ENCODE assay signal across 1 cellular context in genomic region chr1:23149110-23149509, GRCh38.
TF ChIP-seq lines count a peak whose summit lies in the region.

No MANE protein-coding gene starts in this region.

TF ChIP-seq in HepG2, 621 proteins besides CTCF, POLR2A, EP300 and RAD21 (continued from another document and continues in another):
- TF ChIP-seq THYN1 (CRISPR knock-in tag; IDR thresholded peaks at IDR 0.05; ENCODE audit: borderline replicate concordance, low read depth) (no peak), YEATS2 (CRISPR knock-in tag; IDR thresholded peaks at IDR 0.05; ENCODE audit: borderline replicate concordance) (no peak), SRF (IDR thresholded peaks at IDR 0.05; ENCODE audit: low read depth, low read length) (no peak), ZGPAT (CRISPR knock-in tag; IDR thresholded peaks at IDR 0.05) (0 out of 2 replicates have a peak, but pooled peaks have one; percentile 20), NONO (IDR thresholded peaks at IDR 0.05) (no peak), NONO (CRISPR knock-in tag; conservative IDR thresholded peaks at IDR 0.05) (no peak), ZEB1 (IDR thresholded peaks at IDR 0.05; ENCODE audit: insufficient replicate concordance, low read depth) (no peak), MEIS1 (CRISPR knock-in tag; IDR thresholded peaks at IDR 0.05; ENCODE audit: borderline replicate concordance) (no peak), ZNF629 (CRISPR knock-in tag; conservative IDR thresholded peaks at IDR 0.05) (peak; percentile 80), GATA4 (IDR thresholded peaks at IDR 0.05; ENCODE audit: borderline replicate concordance, low read depth) (no peak), ZUFSP (CRISPR knock-in tag; IDR thresholded peaks at IDR 0.05; ENCODE audit: borderline replicate concordance) (no peak), ZMYM3 (CRISPR knock-in tag; IDR thresholded peaks at IDR 0.05) (no peak; the same call in 1 of the 2 replicates), ZBTB20 (CRISPR knock-in tag; IDR thresholded peaks at IDR 0.05; ENCODE audit: borderline replicate concordance, low read depth) (peak; percentile 79; the same call in 1 of the 2 replicates), ZNF607 (CRISPR knock-in tag; IDR thresholded peaks at IDR 0.05; ENCODE audit: borderline replicate concordance) (no peak), RERE (CRISPR knock-in tag; IDR thresholded peaks at IDR 0.05; ENCODE audit: low read depth) (no peak), ZSCAN25 (CRISPR knock-in tag; IDR thresholded peaks at IDR 0.05) (no peak), ZNF296 (CRISPR knock-in tag; conservative IDR thresholded peaks at IDR 0.05) (no peak), ZSCAN5A (CRISPR knock-in tag; IDR thresholded peaks at IDR 0.05; ENCODE audit: borderline replicate concordance) (no peak), ZSCAN21 (CRISPR knock-in tag; IDR thresholded peaks at IDR 0.05; ENCODE audit: borderline replicate concordance) (no peak), HOXA7 (CRISPR knock-in tag; IDR thresholded peaks at IDR 0.05) (no peak), NPAS2 (CRISPR knock-in tag; IDR thresholded peaks at IDR 0.05; ENCODE audit: borderline replicate concordance) (no peak), ZNF781 (CRISPR knock-in tag; IDR thresholded peaks at IDR 0.05; ENCODE audit: borderline replicate concordance, not compliant biosample characterization) (no peak), SIN3B (IDR thresholded peaks at IDR 0.05; ENCODE audit: low read length) (no peak), SAFB2 (CRISPR knock-in tag; IDR thresholded peaks at IDR 0.05; ENCODE audit: borderline replicate concordance, low read depth) (no peak), NFRKB (IDR thresholded peaks at IDR 0.05) (no peak), ZMYM2 (CRISPR knock-in tag; IDR thresholded peaks at IDR 0.05) (no peak), SYNCRIP (IDR thresholded peaks at IDR 0.05; ENCODE audit: insufficient read depth, low read depth, low read length) (no peak), NAIF1 (CRISPR knock-in tag; IDR thresholded peaks at IDR 0.05; ENCODE audit: borderline replicate concordance) (no peak), RFXAP (CRISPR knock-in tag; IDR thresholded peaks at IDR 0.05; ENCODE audit: borderline replicate concordance) (no peak), ZNF670 (CRISPR knock-in tag; IDR thresholded peaks at IDR 0.05; ENCODE audit: borderline replicate concordance) (0 out of 2 replicates have a peak, but pooled peaks have one; percentile 24), WIZ (CRISPR knock-in tag; IDR thresholded peaks at IDR 0.05) (no peak), ZNF616 (CRISPR knock-in tag; IDR thresholded peaks at IDR 0.05; ENCODE audit: low read depth) (no peak), ZNF367 (CRISPR knock-in tag; IDR thresholded peaks at IDR 0.05; ENCODE audit: borderline replicate concordance) (no peak), EEA1 (CRISPR knock-in tag; IDR thresholded peaks at IDR 0.05; ENCODE audit: borderline replicate concordance) (no peak), KMT2B (CRISPR knock-in tag; IDR thresholded peaks at IDR 0.05) (0 out of 2 replicates have a peak, but pooled peaks have one; percentile 41), JARID2 (CRISPR knock-in tag; IDR thresholded peaks at IDR 0.05; ENCODE audit: insufficient replicate concordance) (no peak), ZNF224 (CRISPR knock-in tag; IDR thresholded peaks at IDR 0.05) (no peak), E2F5 (CRISPR knock-in tag; conservative IDR thresholded peaks at IDR 0.05) (no peak), ATM (IDR thresholded peaks at IDR 0.05; ENCODE audit: borderline replicate concordance) (no peak), ZNF782 (CRISPR knock-in tag; IDR thresholded peaks at IDR 0.05; ENCODE audit: borderline replicate concordance) (no peak), ZNF234 (CRISPR knock-in tag; conservative IDR thresholded peaks at IDR 0.05) (no peak), THAP8 (CRISPR knock-in tag; IDR thresholded peaks at IDR 0.05; ENCODE audit: borderline replicate concordance) (no peak), MAFG (CRISPR knock-in tag; IDR thresholded peaks at IDR 0.05) (no peak), ZNF546 (CRISPR knock-in tag; conservative IDR thresholded peaks at IDR 0.05) (no peak), ATF1 (CRISPR knock-in tag; IDR thresholded peaks at IDR 0.05) (no peak), ZNF382 (CRISPR knock-in tag; IDR thresholded peaks at IDR 0.05; ENCODE audit: borderline replicate concordance) (no peak), ZNF253 (CRISPR knock-in tag; IDR thresholded peaks at IDR 0.05; ENCODE audit: borderline replicate concordance) (no peak), GFI1 (CRISPR knock-in tag; IDR thresholded peaks at IDR 0.05; ENCODE audit: borderline replicate concordance) (no peak), ZNF816 (CRISPR knock-in tag; IDR thresholded peaks at IDR 0.05; ENCODE audit: borderline replicate concordance) (no peak), ZBTB14 (CRISPR knock-in tag; IDR thresholded peaks at IDR 0.05) (no peak), REPIN1 (CRISPR knock-in tag; IDR thresholded peaks at IDR 0.05; ENCODE audit: borderline replicate concordance, low read depth) (no peak), ZNF143 (CRISPR knock-in tag; IDR thresholded peaks at IDR 0.05) (no peak), MIER2 (CRISPR knock-in tag; IDR thresholded peaks at IDR 0.05) (no peak), SNAI1 (CRISPR knock-in tag; IDR thresholded peaks at IDR 0.05; ENCODE audit: borderline replicate concordance) (no peak), ZNF660 (CRISPR knock-in tag; IDR thresholded peaks at IDR 0.05; ENCODE audit: borderline replicate concordance, low read depth) (no peak)
- TF ChIP-seq, protein P1, sequence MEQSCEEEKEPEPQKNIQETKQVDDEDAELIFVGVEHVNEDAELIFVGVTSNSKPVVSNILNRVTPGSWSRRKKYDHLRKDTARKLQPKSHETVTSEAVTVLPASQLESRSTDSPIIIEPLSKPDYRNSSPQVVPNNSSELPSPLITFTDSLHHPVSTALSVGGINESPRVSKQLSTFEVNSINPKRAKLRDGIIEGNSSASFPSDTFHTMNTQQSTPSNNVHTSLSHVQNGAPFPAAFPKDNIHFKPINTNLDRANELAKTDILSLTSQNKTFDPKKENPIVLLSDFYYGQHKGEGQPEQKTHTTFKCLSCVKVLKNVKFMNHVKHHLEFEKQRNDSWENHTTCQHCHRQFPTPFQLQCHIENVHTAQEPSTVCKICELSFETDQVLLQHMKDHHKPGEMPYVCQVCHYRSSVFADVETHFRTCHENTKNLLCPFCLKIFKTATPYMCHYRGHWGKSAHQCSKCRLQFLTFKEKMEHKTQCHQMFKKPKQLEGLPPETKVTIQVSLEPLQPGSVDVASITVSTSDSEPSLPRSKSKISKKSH (CRISPR knock-in tag; IDR thresholded peaks at IDR 0.05; ENCODE audit: borderline replicate concordance) = no peak
- TF ChIP-seq, protein P2, sequence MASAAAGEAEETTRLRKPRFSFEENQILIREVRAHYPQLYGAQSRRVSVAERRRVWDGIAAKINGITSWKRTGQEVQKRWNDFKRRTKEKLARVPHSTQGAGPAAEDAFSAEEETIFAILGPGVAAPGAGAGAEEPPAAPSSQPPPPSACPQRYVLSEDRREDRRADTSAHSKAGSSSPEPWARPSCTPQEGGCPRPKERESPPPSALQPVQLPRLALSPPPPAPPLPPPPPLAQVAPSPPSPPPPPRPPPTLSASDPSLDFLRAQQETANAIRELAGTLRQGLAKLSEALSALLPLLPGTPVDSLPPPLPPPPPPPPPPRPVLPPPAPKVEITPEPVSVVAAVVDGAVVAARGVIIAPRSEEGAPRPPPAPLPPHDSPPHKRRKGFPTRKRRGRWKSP (CRISPR knock-in tag; IDR thresholded peaks at IDR 0.05) = peak; percentile 23; the same call in 1 of the 2 replicates
